Comparison of ENCODE assay signal across 8 cellular contexts in genomic region chr4:15457401-15458201, GRCh38. TPM values are rescaled to one million over a fixed set of nuclear protein-coding genes. Genes with fewer than 3 reads are reported as not detected.
DNase-seq lines count a peak whose midpoint lies in the region; ATAC-seq and TF ChIP-seq lines count a peak whose summit lies in the region.

No MANE protein-coding gene starts in this region.

- peaks cover 2% of the 10 kb centered on the region for H3K4me1 ChIP-seq in RWPE2 (ENCODE audit: insufficient read depth, poor library complexity, severe bottlenecking)

- H3K9me3 ChIP-seq in RWPE2 (ENCODE audit: severe bottlenecking) (no peaks in the 10 kb centered on the region), neural cell (ENCODE audit: low read length) (no peaks in the 10 kb centered on the region)

- H3K27me3 ChIP-seq in RWPE2 (ENCODE audit: insufficient read depth, poor library complexity, severe bottlenecking) (no peaks in the 10 kb centered on the region), neural cell (ENCODE audit: insufficient read depth, low read depth, low read length) (no peaks in the 10 kb centered on the region)

- DNase-seq in NCI-H1694 treated with DMSO at 0.1 percent for 48 hours (lab: John Stamatoyannopoulos, UW) (peak; percentile 12), NCI-H1694 (lab: John Stamatoyannopoulos, UW) (no peak), RWPE2 (ENCODE audit: low spot score) (no peak)
- no peak for DNase-seq in stimulated activated CD4-positive, alpha-beta T cell treated with anti-CD3 and anti-CD28 coated beads, Interleukin-12 subunit alpha, Interleukin-12 subunit beta, amount 100 ng/mL, for 4 hours

- H3K9ac ChIP-seq in neural cell (ENCODE audit: low read length) = no peak overlapping the region

- H3K79me2 ChIP-seq in neural cell (replicated peaks; ENCODE audit: insufficient read depth, low read length) = no peaks in the 10 kb centered on the region

- ATAC-seq in GM21423 (IDR thresholded peaks at IDR 0.05; ENCODE audit: unreplicated experiment) (peak; percentile 97), HG03558 (IDR thresholded peaks at IDR 0.05; ENCODE audit: extremely low read depth, unreplicated experiment) (peak; percentile 93), RWPE2 (ENCODE audit: low read depth) (peak; percentile 58; the same call in 2 of the 3 replicates), esophagus mucosa (peak; percentile 71)

- peak; percentile 91 for TF ChIP-seq RAD21 in neural cell (conservative IDR thresholded peaks at IDR 0.05)

- TF ChIP-seq EP300 in neural cell (conservative IDR thresholded peaks at IDR 0.05; ENCODE audit: poor library complexity, severe bottlenecking) = no peak

- no peak overlapping the region for H2AFZ ChIP-seq in neural cell (ENCODE audit: low read depth, low read length)

- no peaks in the 10 kb centered on the region for H4K20me1 ChIP-seq in neural cell (ENCODE audit: insufficient read depth)

- H3K4me3 ChIP-seq in RWPE2 (ENCODE audit: severe bottlenecking) (no peak overlapping the region), neural cell (ENCODE audit: low read length) (no peak overlapping the region)

- H3K9me2 ChIP-seq in neural cell (ENCODE audit: insufficient read depth, low read length) = no peaks in the 10 kb centered on the region

- H3K27ac ChIP-seq in RWPE2 (ENCODE audit: poor library complexity, severe bottlenecking) (no peak overlapping the region), neural cell (ENCODE audit: low read length) (no peak overlapping the region)

- H3K4me2 ChIP-seq in neural cell (ENCODE audit: low read length) = no peak overlapping the region

- peak; percentile 87 for TF ChIP-seq CTCF in RWPE2 (IDR thresholded peaks at IDR 0.05; ENCODE audit: poor library complexity, severe bottlenecking)
- peak; percentile 88 for TF ChIP-seq CTCF in neural cell (IDR thresholded peaks at IDR 0.05; ENCODE audit: poor library complexity, severe bottlenecking)

- H3K36me3 ChIP-seq in RWPE2 (ENCODE audit: low read depth) = no peaks in the 10 kb centered on the region
- no peaks in the 10 kb centered on the region for H3K36me3 ChIP-seq in neural cell (ENCODE audit: insufficient read depth, low read length)

- no peaks in the 10 kb centered on the region for H3F3A ChIP-seq in neural cell (ENCODE audit: insufficient read depth, low read length, poor library complexity, severe bottlenecking)

TF ChIP-seq in neural cell, 6 proteins besides CTCF, POLR2A, EP300 and RAD21:
- no peak for TF ChIP-seq EZH2 (IDR thresholded peaks at IDR 0.05; ENCODE audit: borderline replicate concordance, insufficient read depth, low read length, poor library complexity, severe bottlenecking)
- peak; percentile 92 for TF ChIP-seq SMC3 (conservative IDR thresholded peaks at IDR 0.05; ENCODE audit: poor library complexity)
- no peak for TF ChIP-seq REST (IDR thresholded peaks at IDR 0.05; ENCODE audit: borderline replicate concordance)

RNA-seq across cellular contexts. Expression of gene CC2D2A, which starts 12.1 kb away (rescaled TPM):
- 9.6 TPM for total RNA-seq in esophagus mucosa
- polyA plus RNA-seq in neural cell = 8.6 and 10.7 TPM in 2 replicates
- polyA minus RNA-seq in neural cell = 10.7 and 11.8 TPM in 2 replicates

RNA-seq across cellular contexts. Expression of gene C1QTNF7, which starts 29.8 kb away (rescaled TPM):
- total RNA-seq in esophagus mucosa = 0.52 TPM
- not detected in 2 replicates for polyA plus RNA-seq in neural cell
- 0.24 TPM in 1 of 2 replicates, not detected in the other for polyA minus RNA-seq in neural cell
